In genomic region chr11:70948855-70949551, GRCh38 we compare ENCODE assay signal across 18 cellular contexts.
DNase-seq lines count a peak whose midpoint lies in the region; ATAC-seq, FAIRE-seq and TF ChIP-seq lines count a peak whose summit lies in the region.
"Had no signal": no experiment of that assay in that cellular context is flagged by ENCODE, and none has a peak within 500 bp of the region (broad histone marks: within the 10 kb centered on the region; RNA-seq: fewer than 3 reads in every experiment).

No MANE protein-coding gene starts in this region.

- no peaks in the 10 kb centered on the region for H3K9me3 ChIP-seq in neural progenitor cell (ENCODE audit: low read depth)
- H3K9me3 ChIP-seq: mucosa of descending colon had no signal

- no peak for FAIRE-seq in HTR-8/SVneo (lab: Jason Lieb, UNC)
- FAIRE-seq: colon, keratinocyte had no signal

- H3K27ac Mint-ChIP-seq in neural progenitor cell: no peak overlapping the region
- H3K27ac Mint-ChIP-seq: H9 had no signal

- H3K27ac ChIP-seq in neural progenitor cell: no peak overlapping the region
- H3K27ac ChIP-seq: PC-9 had no signal

- H3K9ac ChIP-seq in neural progenitor cell: no peak overlapping the region

- H3K4me1 Mint-ChIP-seq in neural progenitor cell: no peaks in the 10 kb centered on the region

- no peaks in the 10 kb centered on the region for H4K20me1 ChIP-seq in neural progenitor cell (ENCODE audit: low read depth)

- H3K79me2 ChIP-seq in neural progenitor cell (ENCODE audit: low read depth): no peaks in the 10 kb centered on the region

- no peak overlapping the region for H3K4me3 ChIP-seq in neural progenitor cell
- H3K4me3 ChIP-seq: mucosa of descending colon, PC-9 had no signal

- H2AFZ ChIP-seq in neural progenitor cell (replicated peaks): no peak overlapping the region
- H2AFZ ChIP-seq: PC-9 had no signal

- TF ChIP-seq CTCF in neural progenitor cell (IDR thresholded peaks at IDR 0.05): no peak

- H3K36me3 ChIP-seq in neural progenitor cell: no peaks in the 10 kb centered on the region

- no peak overlapping the region for H3K4me2 ChIP-seq in neural progenitor cell
- H3K4me2 ChIP-seq: PC-9 had no signal

- no peaks in the 10 kb centered on the region for H3K36me3 Mint-ChIP-seq in neural progenitor cell

- H3K4me3 Mint-ChIP-seq in neural progenitor cell: no peak overlapping the region
- H3K4me3 Mint-ChIP-seq: H9 had no signal

- H3K27me3 ChIP-seq in neural progenitor cell: no peaks in the 10 kb centered on the region

- no peaks in the 10 kb centered on the region for H3K4me1 ChIP-seq in neural progenitor cell

- H3K27me3 Mint-ChIP-seq in neural progenitor cell (ENCODE audit: insufficient read depth, low read depth): peaks cover 8% of the 10 kb centered on the region

- H3F3A ChIP-seq in neural progenitor cell (ENCODE audit: low read depth): no peaks in the 10 kb centered on the region

- DNase-seq in DMS79 treated with DMSO at 0.1 percent for 48 hours (lab: John Stamatoyannopoulos, UW): peak; percentile 96
- DNase-seq in NCI-H146 treated with DMSO at 0.1 percent for 48 hours (lab: John Stamatoyannopoulos, UW; ENCODE audit: unreplicated experiment): peak; percentile 37
- peak; percentile 95 for DNase-seq in NCI-H345 treated with DMSO at 0.1 percent for 48 hours (lab: John Stamatoyannopoulos, UW; ENCODE audit: unreplicated experiment)
- peak; percentile 11 for DNase-seq in kidney tubule cell (ENCODE audit: low spot score)
- DNase-seq in neural progenitor cell (ENCODE audit: low spot score): no peak
- no peak for DNase-seq in superior temporal gyrus (ENCODE audit: extremely low spot score)
- DNase-seq in HTR-8/SVneo (ENCODE audit: insufficient read length, low spot score): no peak
- DNase-seq: activated effector memory CD4-positive, alpha-beta T cell treated with Interleukin-2 at 50 U/mL for 16 hours; DND-41; H9; KBM-7; mucosa of descending colon; NCI-H226; PC-9; SW 1271 had no signal

- ATAC-seq in GM21360 (IDR thresholded peaks at IDR 0.05; ENCODE audit: unreplicated experiment): no peak
- ATAC-seq: mucosa of descending colon had no signal

- peaks cover 5% of the 10 kb centered on the region for H3K9me3 Mint-ChIP-seq in neural progenitor cell

Comparison
In these comparisons a context has a peak if more than half of its experiments do, and no peak if none do; other contexts are left out.
1. DNase-seq: peak in DMS79 treated with DMSO at 0.1 percent for 48 hours (single experiment), NCI-H146 treated with DMSO at 0.1 percent for 48 hours (single experiment), NCI-H345 treated with DMSO at 0.1 percent for 48 hours (single experiment) and kidney tubule cell (single experiment); none in neural progenitor cell (single experiment), superior temporal gyrus (single experiment) and HTR-8/SVneo (single experiment).